In the genomic region with DNA sequence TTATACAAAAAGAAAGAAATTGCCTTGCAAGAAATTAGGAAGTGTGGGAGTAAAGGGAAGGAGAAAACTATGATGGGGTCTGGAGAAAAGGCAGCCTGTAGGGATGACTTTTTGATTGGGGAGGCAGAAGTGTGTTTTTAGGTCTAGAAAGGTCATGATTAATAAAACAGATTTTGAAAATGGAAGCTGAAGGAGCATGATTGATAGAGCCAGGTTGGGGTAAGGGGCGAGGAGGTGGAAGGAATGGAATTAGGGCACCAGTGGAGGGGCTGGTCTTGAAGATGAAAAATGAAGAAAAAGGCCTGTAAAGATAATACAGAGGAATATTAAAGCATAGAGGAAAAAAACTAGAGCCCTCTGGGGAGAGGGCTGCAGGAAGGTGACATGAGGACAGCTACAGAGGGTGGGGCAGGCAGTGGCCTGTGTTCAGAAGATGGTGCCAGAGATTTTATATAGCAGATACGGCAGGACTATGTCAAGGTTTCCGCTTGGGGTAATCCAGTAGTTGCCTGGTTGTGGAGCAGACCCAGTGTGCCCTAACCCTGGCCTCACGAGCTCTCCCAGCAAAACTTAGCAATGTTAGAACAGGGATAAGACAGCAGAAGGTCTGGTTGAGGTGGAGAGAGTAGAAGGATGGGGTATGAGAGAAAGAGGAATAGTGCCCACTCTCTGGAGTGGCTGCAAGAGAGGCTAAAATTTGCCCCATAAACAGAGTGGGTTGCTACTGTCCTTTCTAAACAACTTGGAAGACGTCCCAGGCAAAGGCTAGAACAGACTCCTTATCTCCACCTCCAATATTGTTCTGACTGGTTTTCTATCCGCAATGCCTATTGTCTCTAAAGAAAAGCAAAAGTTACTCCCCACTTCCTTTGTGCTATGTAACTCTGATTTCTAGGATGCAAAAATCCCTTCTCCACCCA, we compare ENCODE assay signal across 1 cellular context.
A peak's percentile ranks its signal among the peaks of the same experiment; 100 is the strongest.
TF ChIP-seq lines count a peak whose summit lies in the region.

No MANE protein-coding gene starts in this region.

TF ChIP-seq in K562, 482 proteins besides CTCF, POLR2A, EP300 and RAD21 (continued from another document and continues in another):
- TF ChIP-seq, protein P1, sequence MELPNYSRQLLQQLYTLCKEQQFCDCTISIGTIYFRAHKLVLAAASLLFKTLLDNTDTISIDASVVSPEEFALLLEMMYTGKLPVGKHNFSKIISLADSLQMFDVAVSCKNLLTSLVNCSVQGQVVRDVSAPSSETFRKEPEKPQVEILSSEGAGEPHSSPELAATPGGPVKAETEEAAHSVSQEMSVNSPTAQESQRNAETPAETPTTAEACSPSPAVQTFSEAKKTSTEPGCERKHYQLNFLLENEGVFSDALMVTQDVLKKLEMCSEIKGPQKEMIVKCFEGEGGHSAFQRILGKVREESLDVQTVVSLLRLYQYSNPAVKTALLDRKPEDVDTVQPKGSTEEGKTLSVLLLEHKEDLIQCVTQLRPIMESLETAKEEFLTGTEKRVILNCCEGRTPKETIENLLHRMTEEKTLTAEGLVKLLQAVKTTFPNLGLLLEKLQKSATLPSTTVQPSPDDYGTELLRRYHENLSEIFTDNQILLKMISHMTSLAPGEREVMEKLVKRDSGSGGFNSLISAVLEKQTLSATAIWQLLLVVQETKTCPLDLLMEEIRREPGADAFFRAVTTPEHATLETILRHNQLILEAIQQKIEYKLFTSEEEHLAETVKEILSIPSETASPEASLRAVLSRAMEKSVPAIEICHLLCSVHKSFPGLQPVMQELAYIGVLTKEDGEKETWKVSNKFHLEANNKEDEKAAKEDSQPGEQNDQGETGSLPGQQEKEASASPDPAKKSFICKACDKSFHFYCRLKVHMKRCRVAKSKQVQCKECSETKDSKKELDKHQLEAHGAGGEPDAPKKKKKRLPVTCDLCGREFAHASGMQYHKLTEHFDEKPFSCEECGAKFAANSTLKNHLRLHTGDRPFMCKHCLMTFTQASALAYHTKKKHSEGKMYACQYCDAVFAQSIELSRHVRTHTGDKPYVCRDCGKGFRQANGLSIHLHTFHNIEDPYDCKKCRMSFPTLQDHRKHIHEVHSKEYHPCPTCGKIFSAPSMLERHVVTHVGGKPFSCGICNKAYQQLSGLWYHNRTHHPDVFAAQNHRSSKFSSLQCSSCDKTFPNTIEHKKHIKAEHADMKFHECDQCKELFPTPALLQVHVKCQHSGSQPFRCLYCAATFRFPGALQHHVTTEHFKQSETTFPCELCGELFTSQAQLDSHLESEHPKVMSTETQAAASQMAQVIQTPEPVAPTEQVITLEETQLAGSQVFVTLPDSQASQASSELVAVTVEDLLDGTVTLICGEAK (IDR thresholded peaks at IDR 0.05): 0 out of 2 replicates have a peak, but pooled peaks have one; percentile 40
- TF ChIP-seq, protein P1 (CRISPR knock-in tag; IDR thresholded peaks at IDR 0.05): no peak
- TF ChIP-seq DPF2 (IDR thresholded peaks at IDR 0.05): peak; percentile 76; the same call in 1 of the 2 replicates
- no peak for TF ChIP-seq ZNF561 (CRISPR knock-in tag; conservative IDR thresholded peaks at IDR 0.05)
- TF ChIP-seq SMARCA4 (IDR thresholded peaks at IDR 0.05): peak; percentile 49; the same call in 1 of the 2 replicates
- TF ChIP-seq, protein P2, sequence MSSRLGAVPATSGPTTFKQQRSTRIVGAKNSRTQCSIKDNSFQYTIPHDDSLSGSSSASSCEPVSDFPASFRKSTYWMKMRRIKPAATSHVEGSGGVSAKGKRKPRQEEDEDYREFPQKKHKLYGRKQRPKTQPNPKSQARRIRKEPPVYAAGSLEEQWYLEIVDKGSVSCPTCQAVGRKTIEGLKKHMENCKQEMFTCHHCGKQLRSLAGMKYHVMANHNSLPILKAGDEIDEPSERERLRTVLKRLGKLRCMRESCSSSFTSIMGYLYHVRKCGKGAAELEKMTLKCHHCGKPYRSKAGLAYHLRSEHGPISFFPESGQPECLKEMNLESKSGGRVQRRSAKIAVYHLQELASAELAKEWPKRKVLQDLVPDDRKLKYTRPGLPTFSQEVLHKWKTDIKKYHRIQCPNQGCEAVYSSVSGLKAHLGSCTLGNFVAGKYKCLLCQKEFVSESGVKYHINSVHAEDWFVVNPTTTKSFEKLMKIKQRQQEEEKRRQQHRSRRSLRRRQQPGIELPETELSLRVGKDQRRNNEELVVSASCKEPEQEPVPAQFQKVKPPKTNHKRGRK (tag; IDR thresholded peaks at IDR 0.05): peak; percentile 22; the same call in 1 of the 2 replicates
- peak; percentile 78 for TF ChIP-seq CCNT2 (IDR thresholded peaks at IDR 0.05; ENCODE audit: borderline replicate concordance, extremely low read depth, insufficient read length, low read depth, low read length)
- TF ChIP-seq SMAD4 (CRISPR knock-in tag; conservative IDR thresholded peaks at IDR 0.05): peak; percentile 73
- TF ChIP-seq CEBPB (tag; IDR thresholded peaks at IDR 0.05): no peak
- peak; percentile 18; the same call in 1 of the 2 replicates for TF ChIP-seq ELF4 (CRISPR knock-in tag; IDR thresholded peaks at IDR 0.05)
- TF ChIP-seq SOX6 (IDR thresholded peaks at IDR 0.05): peak; percentile 99
- peak; percentile 38 for TF ChIP-seq TAL1 (IDR thresholded peaks at IDR 0.05)
- TF ChIP-seq NFIC (IDR thresholded peaks at IDR 0.05): peak; percentile 54; the same call in 1 of the 2 replicates
- no peak; the same call in 1 of the 2 replicates for TF ChIP-seq CXXC5 (CRISPR knock-in tag; IDR thresholded peaks at IDR 0.05)
- 0 out of 2 replicates have a peak, but pooled peaks have one; percentile 32 for TF ChIP-seq ERF (CRISPR knock-in tag; IDR thresholded peaks at IDR 0.05)
- TF ChIP-seq, protein P3, sequence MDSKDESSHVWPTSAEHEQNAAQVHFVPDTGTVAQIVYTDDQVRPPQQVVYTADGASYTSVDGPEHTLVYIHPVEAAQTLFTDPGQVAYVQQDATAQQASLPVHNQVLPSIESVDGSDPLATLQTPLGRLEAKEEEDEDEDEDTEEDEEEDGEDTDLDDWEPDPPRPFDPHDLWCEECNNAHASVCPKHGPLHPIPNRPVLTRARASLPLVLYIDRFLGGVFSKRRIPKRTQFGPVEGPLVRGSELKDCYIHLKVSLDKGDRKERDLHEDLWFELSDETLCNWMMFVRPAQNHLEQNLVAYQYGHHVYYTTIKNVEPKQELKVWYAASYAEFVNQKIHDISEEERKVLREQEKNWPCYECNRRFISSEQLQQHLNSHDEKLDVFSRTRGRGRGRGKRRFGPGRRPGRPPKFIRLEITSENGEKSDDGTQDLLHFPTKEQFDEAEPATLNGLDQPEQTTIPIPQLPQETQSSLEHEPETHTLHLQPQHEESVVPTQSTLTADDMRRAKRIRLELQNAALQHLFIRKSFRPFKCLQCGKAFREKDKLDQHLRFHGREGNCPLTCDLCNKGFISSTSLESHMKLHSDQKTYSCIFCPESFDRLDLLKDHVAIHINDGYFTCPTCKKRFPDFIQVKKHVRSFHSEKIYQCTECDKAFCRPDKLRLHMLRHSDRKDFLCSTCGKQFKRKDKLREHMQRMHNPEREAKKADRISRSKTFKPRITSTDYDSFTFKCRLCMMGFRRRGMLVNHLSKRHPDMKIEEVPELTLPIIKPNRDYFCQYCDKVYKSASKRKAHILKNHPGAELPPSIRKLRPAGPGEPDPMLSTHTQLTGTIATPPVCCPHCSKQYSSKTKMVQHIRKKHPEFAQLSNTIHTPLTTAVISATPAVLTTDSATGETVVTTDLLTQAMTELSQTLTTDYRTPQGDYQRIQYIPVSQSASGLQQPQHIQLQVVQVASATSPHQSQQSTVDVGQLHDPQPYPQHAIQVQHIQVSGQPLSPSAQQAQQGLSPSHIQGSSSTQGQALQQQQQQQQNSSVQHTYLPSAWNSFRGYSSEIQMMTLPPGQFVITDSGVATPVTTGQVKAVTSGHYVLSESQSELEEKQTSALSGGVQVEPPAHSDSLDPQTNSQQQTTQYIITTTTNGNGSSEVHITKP (IDR thresholded peaks at IDR 0.05; ENCODE audit: partially characterized antibody): peak; percentile 67
- TF ChIP-seq, protein P4, sequence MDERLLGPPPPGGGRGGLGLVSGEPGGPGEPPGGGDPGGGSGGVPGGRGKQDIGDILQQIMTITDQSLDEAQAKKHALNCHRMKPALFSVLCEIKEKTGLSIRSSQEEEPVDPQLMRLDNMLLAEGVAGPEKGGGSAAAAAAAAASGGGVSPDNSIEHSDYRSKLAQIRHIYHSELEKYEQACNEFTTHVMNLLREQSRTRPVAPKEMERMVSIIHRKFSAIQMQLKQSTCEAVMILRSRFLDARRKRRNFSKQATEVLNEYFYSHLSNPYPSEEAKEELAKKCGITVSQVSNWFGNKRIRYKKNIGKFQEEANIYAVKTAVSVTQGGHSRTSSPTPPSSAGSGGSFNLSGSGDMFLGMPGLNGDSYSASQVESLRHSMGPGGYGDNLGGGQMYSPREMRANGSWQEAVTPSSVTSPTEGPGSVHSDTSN (CRISPR knock-in tag; IDR thresholded peaks at IDR 0.05; ENCODE audit: low read depth): no peak
- TF ChIP-seq, protein P4 (tag; conservative IDR thresholded peaks at IDR 0.05; ENCODE audit: low read depth): peak; percentile 68
- TF ChIP-seq FOXM1 (IDR thresholded peaks at IDR 0.05; ENCODE audit: low read depth): peak; percentile 9; the same call in 1 of the 2 replicates
- TF ChIP-seq FOXM1 (CRISPR knock-in tag; IDR thresholded peaks at IDR 0.05; ENCODE audit: low read depth): no peak
- TF ChIP-seq, protein P5, sequence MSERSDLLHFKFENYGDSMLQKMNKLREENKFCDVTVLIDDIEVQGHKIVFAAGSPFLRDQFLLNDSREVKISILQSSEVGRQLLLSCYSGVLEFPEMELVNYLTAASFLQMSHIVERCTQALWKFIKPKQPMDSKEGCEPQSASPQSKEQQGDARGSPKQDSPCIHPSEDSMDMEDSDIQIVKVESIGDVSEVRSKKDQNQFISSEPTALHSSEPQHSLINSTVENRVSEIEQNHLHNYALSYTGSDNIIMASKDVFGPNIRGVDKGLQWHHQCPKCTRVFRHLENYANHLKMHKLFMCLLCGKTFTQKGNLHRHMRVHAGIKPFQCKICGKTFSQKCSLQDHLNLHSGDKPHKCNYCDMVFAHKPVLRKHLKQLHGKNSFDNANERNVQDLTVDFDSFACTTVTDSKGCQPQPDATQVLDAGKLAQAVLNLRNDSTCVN (CRISPR knock-in tag; IDR thresholded peaks at IDR 0.05): 0 out of 2 replicates have a peak, but pooled peaks have one; percentile 39
- TF ChIP-seq SNIP1 (IDR thresholded peaks at IDR 0.05; ENCODE audit: low read depth): no peak
- 0 out of 2 replicates have a peak, but pooled peaks have one; percentile 6 for TF ChIP-seq SPI1 (IDR thresholded peaks at IDR 0.05; ENCODE audit: borderline replicate concordance, low read depth, low read length)
- peak in 1 of 2 experiments; percentile 37; a peak in 2 of 4 replicates for TF ChIP-seq HDAC1 (IDR thresholded peaks at IDR 0.05)
- TF ChIP-seq, protein P6, sequence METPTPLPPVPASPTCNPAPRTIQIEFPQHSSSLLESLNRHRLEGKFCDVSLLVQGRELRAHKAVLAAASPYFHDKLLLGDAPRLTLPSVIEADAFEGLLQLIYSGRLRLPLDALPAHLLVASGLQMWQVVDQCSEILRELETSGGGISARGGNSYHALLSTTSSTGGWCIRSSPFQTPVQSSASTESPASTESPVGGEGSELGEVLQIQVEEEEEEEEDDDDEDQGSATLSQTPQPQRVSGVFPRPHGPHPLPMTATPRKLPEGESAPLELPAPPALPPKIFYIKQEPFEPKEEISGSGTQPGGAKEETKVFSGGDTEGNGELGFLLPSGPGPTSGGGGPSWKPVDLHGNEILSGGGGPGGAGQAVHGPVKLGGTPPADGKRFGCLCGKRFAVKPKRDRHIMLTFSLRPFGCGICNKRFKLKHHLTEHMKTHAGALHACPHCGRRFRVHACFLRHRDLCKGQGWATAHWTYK (CRISPR knock-in tag; IDR thresholded peaks at IDR 0.05): 0 out of 2 replicates have a peak, but pooled peaks have one; percentile 63
- TF ChIP-seq ZEB2 (IDR thresholded peaks at IDR 0.05): 0 out of 2 replicates have a peak, but pooled peaks have one; percentile 10
- 0 out of 2 replicates have a peak, but pooled peaks have one; percentile 54 for TF ChIP-seq PTTG1 (tag; IDR thresholded peaks at IDR 0.05; ENCODE audit: low read depth)
- peak; percentile 74 for TF ChIP-seq LEF1 (IDR thresholded peaks at IDR 0.05)
- no peak for TF ChIP-seq COPS2 (conservative IDR thresholded peaks at IDR 0.05)
- TF ChIP-seq, protein P7, sequence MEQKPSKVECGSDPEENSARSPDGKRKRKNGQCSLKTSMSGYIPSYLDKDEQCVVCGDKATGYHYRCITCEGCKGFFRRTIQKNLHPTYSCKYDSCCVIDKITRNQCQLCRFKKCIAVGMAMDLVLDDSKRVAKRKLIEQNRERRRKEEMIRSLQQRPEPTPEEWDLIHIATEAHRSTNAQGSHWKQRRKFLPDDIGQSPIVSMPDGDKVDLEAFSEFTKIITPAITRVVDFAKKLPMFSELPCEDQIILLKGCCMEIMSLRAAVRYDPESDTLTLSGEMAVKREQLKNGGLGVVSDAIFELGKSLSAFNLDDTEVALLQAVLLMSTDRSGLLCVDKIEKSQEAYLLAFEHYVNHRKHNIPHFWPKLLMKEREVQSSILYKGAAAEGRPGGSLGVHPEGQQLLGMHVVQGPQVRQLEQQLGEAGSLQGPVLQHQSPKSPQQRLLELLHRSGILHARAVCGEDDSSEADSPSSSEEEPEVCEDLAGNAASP (IDR thresholded peaks at IDR 0.05): peak; percentile 92
- peak; percentile 72 to 73; a peak in 3 of 4 replicates for TF ChIP-seq KDM1A (IDR thresholded peaks at IDR 0.05)
- TF ChIP-seq FOXJ2 (tag; IDR thresholded peaks at IDR 0.05): peak; percentile 81
- peak; percentile 71 for TF ChIP-seq CBFA2T3 (IDR thresholded peaks at IDR 0.05)
